In genomic region chr10:78327778-78328591, GRCh38 we compare ENCODE assay signal across 16 cellular contexts.
A peak's percentile ranks its signal among the peaks of the same experiment; 100 is the strongest.
DNase-seq lines count a peak whose midpoint lies in the region; FAIRE-seq and TF ChIP-seq lines count a peak whose summit lies in the region.
"Had no signal": no experiment of that assay in that cellular context is flagged by ENCODE, and none has a peak within 500 bp of the region (broad histone marks: within the 10 kb centered on the region; RNA-seq: fewer than 3 reads in every experiment).

No MANE protein-coding gene starts in this region.

- H3K27me3 ChIP-seq in Peyer's patch (no peaks in the 10 kb centered on the region), bronchial epithelial cell (ENCODE audit: control insufficient read depth, insufficient read depth, low read length) (no peaks in the 10 kb centered on the region), spleen (replicated peaks in 1 of 7) (no peaks in the 10 kb centered on the region)

- FAIRE-seq in bronchial epithelial cell (lab: Jason Lieb, UNC), result peak; percentile 92
- FAIRE-seq: GM12892 had no signal

- H3K36me3 ChIP-seq in Peyer's patch, result no peaks in the 10 kb centered on the region
- H3K36me3 ChIP-seq in bronchial epithelial cell (ENCODE audit: control insufficient read depth, insufficient read depth, low read length), result no peaks in the 10 kb centered on the region
- H3K36me3 ChIP-seq in spleen, result no peaks in the 10 kb centered on the region

- H3K9me3 ChIP-seq in Peyer's patch (peaks cover 0 to 3% (median 0%) of the 10 kb centered on the region in 4 donors), spleen (peaks cover 0 to 32% (median 27%) of the 10 kb centered on the region in 8 donors)

- H3K4me3 ChIP-seq in Peyer's patch, result no peak overlapping the region
- H3K4me3 ChIP-seq in bronchial epithelial cell (ENCODE audit: low read depth, low read length), result no peak overlapping the region
- H3K4me3 ChIP-seq in spleen, result no peak overlapping the region

- no peaks in the 10 kb centered on the region for H3K4me1 ChIP-seq in Peyer's patch
- no peaks in the 10 kb centered on the region for H3K4me1 ChIP-seq in spleen

- H3K27ac ChIP-seq in Peyer's patch (no peak overlapping the region), spleen (no peak overlapping the region)

- peak in 2 of 3 donors; percentile 15 to 23 for DNase-seq in Peyer's patch
- no peak for DNase-seq in bronchial epithelial cell (ENCODE audit: low read depth)
- DNase-seq in mesenteric fat pad (ENCODE audit: low spot score), result peak; percentile 69
- peak; percentile 46 for DNase-seq in spleen
- no peak for DNase-seq in NCI-H82 (lab: John Stamatoyannopoulos, UW)
- DNase-seq in kidney tubule cell (ENCODE audit: low spot score), result no peak
- no peak for DNase-seq in NCI-H128 (lab: John Stamatoyannopoulos, UW; ENCODE audit: unreplicated experiment)
- DNase-seq: AML-193, COR-L47, GOT3, KBM-7, MV-4-11, NCI-H2107, NCI-H2227 treated with DMSO at 0.1 percent for 48 hours, NCI-H524 had no signal

- TF ChIP-seq POLR2A in Peyer's patch (IDR thresholded peaks at IDR 0.05) (no peak), spleen (IDR thresholded peaks at IDR 0.05) (no peak)

- 78 to 94% (median 90%) methylated on average over 4 of the region's 4 CpGs for WGBS in spleen, 5 donors

- intact Hi-C loops in spleen (cut with DNase I; ENCODE audit: low total_unique reads), result no loop called here

- TF ChIP-seq CTCF in Peyer's patch (IDR thresholded peaks at IDR 0.05), result no peak
- no peak for TF ChIP-seq CTCF in bronchial epithelial cell (IDR thresholded peaks at IDR 0.05; ENCODE audit: insufficient read depth, low read length, severe bottlenecking)
- no peak for TF ChIP-seq CTCF in spleen (IDR thresholded peaks at IDR 0.05 in 8 of 11, conservative IDR thresholded peaks at IDR 0.05 in 3 of 11)

Comparison
In these comparisons a context has a peak if more than half of its experiments do, and no peak if none do; other contexts are left out.
1. DNase-seq: peak in Peyer's patch (2 of 3), mesenteric fat pad (single experiment) and spleen (single experiment); none in bronchial epithelial cell (single experiment), NCI-H82 (single experiment), kidney tubule cell (single experiment) and NCI-H128 (single experiment).